ENCODE assay signal across 1 cellular context in the genomic region with DNA sequence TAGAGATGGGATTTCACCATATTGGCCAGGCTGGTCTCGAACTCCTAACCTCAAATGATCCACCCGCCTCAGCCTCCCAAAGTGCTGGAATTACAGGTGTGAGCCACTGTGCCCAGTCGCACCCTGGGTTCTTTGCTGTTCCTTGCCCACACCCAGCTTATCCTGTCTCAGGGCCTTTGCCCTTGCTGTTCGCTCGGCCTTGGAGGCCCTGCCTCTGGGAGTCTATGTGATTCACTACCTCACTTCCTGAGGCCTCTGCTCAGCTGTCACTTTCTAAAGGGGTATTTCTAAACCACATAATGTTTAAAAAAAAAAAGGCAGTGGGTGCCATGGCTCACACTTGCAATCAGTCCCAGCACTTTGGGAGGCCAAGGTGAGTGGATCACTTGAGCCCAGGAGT.
TF ChIP-seq lines count a peak whose summit lies in the region.

No MANE protein-coding gene starts in this region.

TF ChIP-seq in GM12878, 131 proteins besides CTCF, POLR2A, EP300 and RAD21:
- TF ChIP-seq CBFB (IDR thresholded peaks at IDR 0.05; ENCODE audit: low read depth) (0 out of 2 replicates have a peak, but pooled peaks have one; percentile 20), EED (IDR thresholded peaks at IDR 0.05; ENCODE audit: low read depth) (0 out of 2 replicates have a peak, but pooled peaks have one; percentile 26), ZNF384 (IDR thresholded peaks at IDR 0.05; ENCODE audit: borderline replicate concordance, low read depth, low read length) (peak; percentile 31; the same call in 1 of the 2 replicates), ATF7 (IDR thresholded peaks at IDR 0.05; ENCODE audit: low read depth) (0 out of 2 replicates have a peak, but pooled peaks have one; percentile 13), SMARCA5 (IDR thresholded peaks at IDR 0.05) (peak; percentile 46; the same call in 1 of the 2 replicates)
- TF ChIP-seq, protein P1, sequence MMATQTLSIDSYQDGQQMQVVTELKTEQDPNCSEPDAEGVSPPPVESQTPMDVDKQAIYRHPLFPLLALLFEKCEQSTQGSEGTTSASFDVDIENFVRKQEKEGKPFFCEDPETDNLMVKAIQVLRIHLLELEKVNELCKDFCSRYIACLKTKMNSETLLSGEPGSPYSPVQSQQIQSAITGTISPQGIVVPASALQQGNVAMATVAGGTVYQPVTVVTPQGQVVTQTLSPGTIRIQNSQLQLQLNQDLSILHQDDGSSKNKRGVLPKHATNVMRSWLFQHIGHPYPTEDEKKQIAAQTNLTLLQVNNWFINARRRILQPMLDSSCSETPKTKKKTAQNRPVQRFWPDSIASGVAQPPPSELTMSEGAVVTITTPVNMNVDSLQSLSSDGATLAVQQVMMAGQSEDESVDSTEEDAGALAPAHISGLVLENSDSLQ (IDR thresholded peaks at IDR 0.05), result peak; percentile 31; the same call in 1 of the 2 replicates
